Comparison of ENCODE assay signal across 20 cellular contexts in the genomic region with DNA sequence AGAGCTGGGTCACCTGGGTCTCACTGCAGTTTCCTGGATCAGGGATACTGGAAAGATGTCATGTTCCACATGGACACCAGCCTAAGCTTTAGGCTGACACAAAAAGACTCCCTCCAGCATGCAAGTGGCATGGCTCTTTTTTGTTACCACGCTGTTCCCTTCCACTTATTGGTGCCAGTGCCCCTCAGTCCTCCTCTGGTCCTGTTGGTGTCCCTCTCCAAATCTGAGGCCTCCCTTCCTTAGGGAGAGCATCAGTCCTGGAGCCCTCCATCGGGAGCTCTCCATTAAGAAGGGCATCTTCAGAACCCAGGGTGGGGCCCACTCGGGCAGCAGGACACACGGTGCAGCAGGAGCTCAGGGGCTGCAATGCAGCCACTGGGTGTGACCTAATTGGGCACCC.
"Had no signal": no experiment of that assay in that cellular context is flagged by ENCODE, and none has a peak within 500 bp of the region (broad histone marks: within the 10 kb centered on the region; RNA-seq: fewer than 3 reads in every experiment).

No MANE protein-coding gene starts in this region.

- DNase-seq: Kasumi-1, MM.1S, NCI-H1092 treated with DMSO at 0.1 percent for 48 hours, NCI-H1436, NCI-H187, NCI-H2029, NCI-H2081 treated with DMSO at 0.1 percent for 48 hours, NCI-H2171, NCI-H226, NCI-H446, NCI-H510A, NCI-H524 treated with DMSO at 0.1 percent for 48 hours, NCI-H69, NCI-H774, PC-3, SHP77, SK-N-SH had no signal

- H3K9me3 ChIP-seq: SK-N-SH had no signal

- H3K27ac ChIP-seq: KMS-11, RWPE1 had no signal

- ATAC-seq: Panc1, PC-3 had no signal
